8 cellular contexts compared by ENCODE assay signal in the genomic region with DNA sequence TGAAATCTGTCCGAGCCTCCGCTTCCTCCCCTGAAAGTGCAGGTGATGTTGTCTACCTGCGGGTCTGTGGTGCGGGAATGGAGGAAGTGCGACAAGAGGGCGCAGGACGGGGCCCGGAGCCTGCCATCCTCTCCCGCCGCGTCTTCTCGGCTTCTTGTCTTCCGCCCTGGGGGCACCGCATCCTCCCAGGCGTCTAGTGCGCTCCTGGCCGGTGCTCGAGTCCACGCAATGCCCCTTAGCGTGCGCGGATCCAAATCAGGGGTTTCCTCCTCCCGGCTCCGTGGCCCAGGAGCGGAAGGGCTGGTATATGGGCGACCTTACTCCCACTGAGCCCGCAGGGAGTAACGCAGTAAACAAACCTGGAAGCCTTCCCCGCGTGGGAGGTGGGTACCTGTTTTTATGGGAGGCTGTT. TPM values are rescaled to one million over a fixed set of nuclear protein-coding genes. Genes with fewer than 3 reads are reported as not detected.
DNase-seq lines count a peak whose midpoint lies in the region; ATAC-seq and TF ChIP-seq lines count a peak whose summit lies in the region.

No MANE protein-coding gene starts in this region.

- H3K9ac ChIP-seq in mesenchymal stem cell (ENCODE audit: low read length) = peak overlapping the region; percentile 90

- no peak overlapping the region for H2AK5ac ChIP-seq in mesenchymal stem cell (ENCODE audit: low read length, severe bottlenecking)

- no peaks in the 10 kb centered on the region for H3K27me3 ChIP-seq in mesenchymal stem cell (ENCODE audit: control insufficient read depth in 1 of 2, insufficient read depth in 1 of 2, low read length in 2 of 2)

- H3K4me3 ChIP-seq in coronary artery = peak overlapping the region; percentile 81
- peak overlapping the region; percentile 86 to 95 for H3K4me3 ChIP-seq in mesenchymal stem cell (ENCODE audit: insufficient read depth in 1 of 2, low read depth in 1 of 2, low read length in 2 of 2)

- no peak overlapping the region for H4K8ac ChIP-seq in mesenchymal stem cell (ENCODE audit: low read length)

- no peaks in the 10 kb centered on the region for H3K36me3 ChIP-seq in mesenchymal stem cell (ENCODE audit: control insufficient read depth in 1 of 2, insufficient read depth in 2 of 2, low read depth in 1 of 2, low read length in 2 of 2)

- peak overlapping the region; percentile 81 for H3K4me2 ChIP-seq in mesenchymal stem cell (ENCODE audit: low read length, poor library complexity, severe bottlenecking)

- H3K14ac ChIP-seq in mesenchymal stem cell (ENCODE audit: low read length in 2 of 2) = peak overlapping the region in 1 of 2 experiments; percentile 66

- peaks cover 23% of the 10 kb centered on the region for H3K79me1 ChIP-seq in mesenchymal stem cell (replicated peaks; ENCODE audit: low read length, poor library complexity, severe bottlenecking)

- DNase-seq in GM19238 (ENCODE audit: insufficient read length, low spot score) (peak; percentile 3), T-helper 9 cell (peak; percentile 36), coronary artery (ENCODE audit: low spot score) (peak; percentile 74), mesenchymal stem cell (peak; percentile 40)
- peak; percentile 52 for DNase-seq in stimulated activated naive CD8-positive, alpha-beta T cell treated with anti-CD3 and anti-CD28 coated beads, Interleukin-15, Interleukin-2, amounts not matched to agents 100 U/mL and 50 U/mL, for 24 hours

- no peaks in the 10 kb centered on the region for H3K9me3 ChIP-seq in mesenchymal stem cell (ENCODE audit: control insufficient read depth, low read length)

- H2BK120ac ChIP-seq in mesenchymal stem cell (ENCODE audit: low read depth, low read length) = no peak overlapping the region

- peak; percentile 25 for ATAC-seq in HG03159 (IDR thresholded peaks at IDR 0.05; ENCODE audit: unreplicated experiment)
- peak; percentile 7 for ATAC-seq in stimulated activated naive CD8-positive, alpha-beta T cell treated with anti-CD3 and anti-CD28 coated beads, Interleukin-15, Interleukin-2, amounts not matched to agents 100 U/mL and 50 U/mL, for 24 hours
- no peak for ATAC-seq in GM18867 (IDR thresholded peaks at IDR 0.05; ENCODE audit: unreplicated experiment)
- no peak for ATAC-seq in HG03521 (IDR thresholded peaks at IDR 0.05; ENCODE audit: unreplicated experiment)

- no peak overlapping the region for H2BK15ac ChIP-seq in mesenchymal stem cell (ENCODE audit: low read depth, poor library complexity, severe bottlenecking)

- H3K23ac ChIP-seq in mesenchymal stem cell (ENCODE audit: low read length in 2 of 2) = peak overlapping the region in 1 of 2 experiments; percentile 20

- H3K18ac ChIP-seq in mesenchymal stem cell (ENCODE audit: low read depth in 1 of 2, low read length in 2 of 2) = peak overlapping the region; percentile 58 to 67

- WGBS in mesenchymal stem cell = 1% methylated on average over 30 of the region's 30 CpGs

- H2AFZ ChIP-seq in mesenchymal stem cell (ENCODE audit: low read depth, low read length) = peak overlapping the region; percentile 10

- no peak overlapping the region for H2BK5ac ChIP-seq in mesenchymal stem cell (ENCODE audit: low read depth, low read length, poor library complexity, severe bottlenecking)

- H3K27ac ChIP-seq in coronary artery (peak overlapping the region; percentile 72 to 74), mesenchymal stem cell (ENCODE audit: low read length, poor library complexity, severe bottlenecking) (peak overlapping the region; percentile 51)

- H3K4me1 ChIP-seq in mesenchymal stem cell (ENCODE audit: control insufficient read depth, insufficient read depth, low read depth, low read length) = peaks cover 7% of the 10 kb centered on the region

- peak overlapping the region; percentile 47 for H4K91ac ChIP-seq in mesenchymal stem cell (ENCODE audit: low read length)

- H2BK12ac ChIP-seq in mesenchymal stem cell (ENCODE audit: low read length in 2 of 2) = peak overlapping the region in 1 of 2 experiments; percentile 29

- H3K4ac ChIP-seq in mesenchymal stem cell (ENCODE audit: low read depth in 1 of 2, low read length in 2 of 2) = peak overlapping the region in 1 of 2 experiments; percentile 46

- no peak for TF ChIP-seq CTCF in coronary artery (IDR thresholded peaks at IDR 0.05)

RNA-seq across cellular contexts. Expression of a gene that starts 0.4 kb away (rescaled TPM):
- 6.0 TPM for polyA plus RNA-seq in mesenchymal stem cell (2013, experiment 1 of 2)
- polyA plus RNA-seq in mesenchymal stem cell (2013, experiment 2 of 2) = 5.9 TPM

RNA-seq across cellular contexts. Expression of a gene that starts 7.1 kb away (rescaled TPM):
- polyA plus RNA-seq in mesenchymal stem cell (2013, experiment 1 of 2) = 15.3 TPM
- 15.2 TPM for polyA plus RNA-seq in mesenchymal stem cell (2013, experiment 2 of 2)

Comparison
In these comparisons a context has a peak if more than half of its experiments do, and no peak if none do; other contexts are left out.
1. DNase-seq: peak in every context shown above with its lines; median percentile 74 in coronary artery; 52 in stimulated activated naive CD8-positive, alpha-beta T cell treated with anti-CD3 and anti-CD28 coated beads, Interleukin-15, Interleukin-2, amounts not matched to agents 100 U/mL and 50 U/mL, for 24 hours; 40 in mesenchymal stem cell; 36 in T-helper 9 cell; 3 in GM19238.
2. ATAC-seq: peak in HG03159 (single experiment) and stimulated activated naive CD8-positive, alpha-beta T cell treated with anti-CD3 and anti-CD28 coated beads, Interleukin-15, Interleukin-2, amounts not matched to agents 100 U/mL and 50 U/mL, for 24 hours (single experiment); none in GM18867 (single experiment) and HG03521 (single experiment).